2 cellular contexts compared by ENCODE assay signal in the genomic region with DNA sequence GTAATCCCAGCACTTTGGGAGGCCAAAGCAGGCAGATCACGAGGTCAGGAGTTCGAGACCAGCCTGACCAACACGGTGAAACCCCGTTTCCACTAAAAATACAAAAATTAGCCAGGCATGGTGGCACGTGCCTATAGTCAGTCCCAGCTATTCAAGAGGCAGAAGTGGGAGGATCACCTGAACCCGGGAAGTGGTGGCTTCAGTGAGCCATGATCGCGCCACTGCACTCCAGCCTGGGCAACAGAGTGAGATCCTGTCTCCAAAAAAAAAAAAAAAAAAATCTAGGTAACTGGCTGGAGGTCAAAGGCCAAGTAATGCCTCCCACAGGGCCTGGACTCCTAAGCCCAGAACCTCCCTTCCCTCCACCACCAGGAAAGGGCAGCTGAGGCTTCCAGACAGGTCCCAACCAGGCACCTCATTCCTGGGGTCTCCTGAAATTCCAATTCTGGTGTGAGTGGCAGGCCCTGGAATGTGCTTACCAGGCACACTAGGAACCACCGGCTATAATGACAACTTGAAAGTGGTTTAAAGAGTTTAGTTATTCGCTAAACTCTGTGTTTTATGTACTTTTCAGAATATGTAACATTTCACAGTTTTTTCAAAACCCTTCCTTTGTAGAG.
TF ChIP-seq lines count a peak whose summit lies in the region.

No MANE protein-coding gene starts in this region.

TF ChIP-seq in HEK293, 187 proteins besides CTCF, POLR2A, EP300 and RAD21:
- TF ChIP-seq ZNF121 (tag by site-specific recombination; IDR thresholded peaks at IDR 0.05) (peak; percentile 44; the same call in 1 of the 2 replicates), MYNN (tag by site-specific recombination; IDR thresholded peaks at IDR 0.05; ENCODE audit: borderline replicate concordance) (no peak)

TF ChIP-seq in WTC11, 78 proteins besides CTCF, POLR2A, EP300 and RAD21:
- TF ChIP-seq ZNF425 (CRISPR knock-in tag; conservative IDR thresholded peaks at IDR 0.05) (no peak), KAT7 (CRISPR knock-in tag; IDR thresholded peaks at IDR 0.05; ENCODE audit: borderline replicate concordance) (no peak), CREB1 (CRISPR knock-in tag; IDR thresholded peaks at IDR 0.05) (no peak), GRHL2 (CRISPR knock-in tag; IDR thresholded peaks at IDR 0.05; ENCODE audit: insufficient replicate concordance, severe bottlenecking) (no peak), ZNF512 (CRISPR knock-in tag; IDR thresholded peaks at IDR 0.05; ENCODE audit: borderline replicate concordance) (no peak), ELF4 (CRISPR knock-in tag; IDR thresholded peaks at IDR 0.05; ENCODE audit: low read depth) (no peak)
- TF ChIP-seq, protein P1, sequence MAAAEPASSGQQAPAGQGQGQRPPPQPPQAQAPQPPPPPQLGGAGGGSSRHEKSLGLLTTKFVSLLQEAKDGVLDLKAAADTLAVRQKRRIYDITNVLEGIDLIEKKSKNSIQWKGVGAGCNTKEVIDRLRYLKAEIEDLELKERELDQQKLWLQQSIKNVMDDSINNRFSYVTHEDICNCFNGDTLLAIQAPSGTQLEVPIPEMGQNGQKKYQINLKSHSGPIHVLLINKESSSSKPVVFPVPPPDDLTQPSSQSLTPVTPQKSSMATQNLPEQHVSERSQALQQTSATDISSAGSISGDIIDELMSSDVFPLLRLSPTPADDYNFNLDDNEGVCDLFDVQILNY (CRISPR knock-in tag; IDR thresholded peaks at IDR 0.05): no peak
- TF ChIP-seq, protein P2, sequence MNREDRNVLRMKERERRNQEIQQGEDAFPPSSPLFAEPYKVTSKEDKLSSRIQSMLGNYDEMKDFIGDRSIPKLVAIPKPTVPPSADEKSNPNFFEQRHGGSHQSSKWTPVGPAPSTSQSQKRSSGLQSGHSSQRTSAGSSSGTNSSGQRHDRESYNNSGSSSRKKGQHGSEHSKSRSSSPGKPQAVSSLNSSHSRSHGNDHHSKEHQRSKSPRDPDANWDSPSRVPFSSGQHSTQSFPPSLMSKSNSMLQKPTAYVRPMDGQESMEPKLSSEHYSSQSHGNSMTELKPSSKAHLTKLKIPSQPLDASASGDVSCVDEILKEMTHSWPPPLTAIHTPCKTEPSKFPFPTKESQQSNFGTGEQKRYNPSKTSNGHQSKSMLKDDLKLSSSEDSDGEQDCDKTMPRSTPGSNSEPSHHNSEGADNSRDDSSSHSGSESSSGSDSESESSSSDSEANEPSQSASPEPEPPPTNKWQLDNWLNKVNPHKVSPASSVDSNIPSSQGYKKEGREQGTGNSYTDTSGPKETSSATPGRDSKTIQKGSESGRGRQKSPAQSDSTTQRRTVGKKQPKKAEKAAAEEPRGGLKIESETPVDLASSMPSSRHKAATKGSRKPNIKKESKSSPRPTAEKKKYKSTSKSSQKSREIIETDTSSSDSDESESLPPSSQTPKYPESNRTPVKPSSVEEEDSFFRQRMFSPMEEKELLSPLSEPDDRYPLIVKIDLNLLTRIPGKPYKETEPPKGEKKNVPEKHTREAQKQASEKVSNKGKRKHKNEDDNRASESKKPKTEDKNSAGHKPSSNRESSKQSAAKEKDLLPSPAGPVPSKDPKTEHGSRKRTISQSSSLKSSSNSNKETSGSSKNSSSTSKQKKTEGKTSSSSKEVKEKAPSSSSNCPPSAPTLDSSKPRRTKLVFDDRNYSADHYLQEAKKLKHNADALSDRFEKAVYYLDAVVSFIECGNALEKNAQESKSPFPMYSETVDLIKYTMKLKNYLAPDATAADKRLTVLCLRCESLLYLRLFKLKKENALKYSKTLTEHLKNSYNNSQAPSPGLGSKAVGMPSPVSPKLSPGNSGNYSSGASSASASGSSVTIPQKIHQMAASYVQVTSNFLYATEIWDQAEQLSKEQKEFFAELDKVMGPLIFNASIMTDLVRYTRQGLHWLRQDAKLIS (CRISPR knock-in tag; IDR thresholded peaks at IDR 0.05; ENCODE audit: borderline replicate concordance): no peak
- TF ChIP-seq, protein P3, sequence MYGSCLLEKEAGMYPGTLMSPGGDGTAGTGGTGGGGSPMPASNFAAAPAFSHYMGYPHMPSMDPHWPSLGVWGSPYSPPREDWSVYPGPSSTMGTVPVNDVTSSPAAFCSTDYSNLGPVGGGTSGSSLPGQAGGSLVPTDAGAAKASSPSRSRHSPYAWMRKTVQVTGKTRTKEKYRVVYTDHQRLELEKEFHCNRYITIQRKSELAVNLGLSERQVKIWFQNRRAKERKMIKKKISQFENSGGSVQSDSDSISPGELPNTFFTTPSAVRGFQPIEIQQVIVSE (CRISPR knock-in tag; IDR thresholded peaks at IDR 0.05; ENCODE audit: borderline replicate concordance): no peak
